In genomic region chr5:65190328-65191053, GRCh38 we compare ENCODE assay signal across 10 cellular contexts.
A peak's percentile ranks its signal among the peaks of the same experiment; 100 is the strongest.
DNase-seq lines count a peak whose midpoint lies in the region; ATAC-seq and TF ChIP-seq lines count a peak whose summit lies in the region.
"Had no signal": no experiment of that assay in that cellular context is flagged by ENCODE, and none has a peak within 500 bp of the region (broad histone marks: within the 10 kb centered on the region; RNA-seq: fewer than 3 reads in every experiment).

No MANE protein-coding gene starts in this region.

- no peaks in the 10 kb centered on the region for H3K36me3 Mint-ChIP-seq in activated CD8-positive, alpha-beta T cell treated with anti-CD3 and anti-CD28 coated beads for 36 hours (ENCODE audit: low read depth)
- no peaks in the 10 kb centered on the region for H3K36me3 Mint-ChIP-seq in activated CD8-positive, alpha-beta T cell treated with anti-CD3 and anti-CD28 coated beads, Interleukin-2, amount 10 ng/mL, durations not matched to agents 7 days and 5 days (ENCODE audit: low read depth)
- H3K36me3 Mint-ChIP-seq in activated naive CD8-positive, alpha-beta T cell treated with anti-CD3 and anti-CD28 coated beads for 36 hours, result no peaks in the 10 kb centered on the region

- POLR2A ChIA-PET in activated CD8-positive, alpha-beta T cell treated with anti-CD3 and anti-CD28 coated beads for 36 hours (lab: Charles Lee), result interaction anchor here (0.7 to 1.0 kb wide), 2 partner anchors 12 to 18 kb away, joined by 3 read pairs; no protein-coding TSS in a partner anchor
- POLR2A ChIA-PET in activated CD8-positive, alpha-beta T cell treated with anti-CD3 and anti-CD28 coated beads, Interleukin-2, amount 10 ng/mL, durations not matched to agents 7 days and 5 days (lab: Charles Lee), result no interaction called here

- no peak for TF ChIP-seq CTCF in activated CD8-positive, alpha-beta T cell treated with anti-CD3 and anti-CD28 coated beads for 36 hours (IDR thresholded peaks at IDR 0.05)

- peak; percentile 44 for DNase-seq in activated CD8-positive, alpha-beta T cell treated with anti-CD3 and anti-CD28 coated beads for 36 hours
- DNase-seq in activated CD8-positive, alpha-beta T cell treated with anti-CD3 and anti-CD28 coated beads, Interleukin-2, amount 10 ng/mL, durations not matched to agents 7 days and 5 days, result no peak
- DNase-seq in activated naive CD8-positive, alpha-beta T cell treated with anti-CD3 and anti-CD28 coated beads for 36 hours, result peak; percentile 5
- DNase-seq in skeletal muscle cell (ENCODE audit: low read depth) (peak; percentile 96), NCI-H187 treated with DMSO at 0.1 percent for 48 hours (lab: John Stamatoyannopoulos, UW) (no peak), putamen (ENCODE audit: low spot score) (no peak)
- DNase-seq: sigmoid colon had no signal

- ATAC-seq in activated CD8-positive, alpha-beta T cell treated with anti-CD3 and anti-CD28 coated beads for 36 hours, result peak; percentile 91
- ATAC-seq in activated CD8-positive, alpha-beta T cell treated with anti-CD3 and anti-CD28 coated beads, Interleukin-2, amount 10 ng/mL, durations not matched to agents 7 days and 5 days, result no peak
- ATAC-seq in HG02885 (IDR thresholded peaks at IDR 0.05; ENCODE audit: poor library complexity, unreplicated experiment) (peak; percentile 87), HG02840 (IDR thresholded peaks at IDR 0.05; ENCODE audit: low FRiP score, unreplicated experiment) (no peak)

- no peaks in the 10 kb centered on the region for H3K27me3 Mint-ChIP-seq in activated CD8-positive, alpha-beta T cell treated with anti-CD3 and anti-CD28 coated beads for 36 hours
- no peaks in the 10 kb centered on the region for H3K27me3 Mint-ChIP-seq in activated CD8-positive, alpha-beta T cell treated with anti-CD3 and anti-CD28 coated beads, Interleukin-2, amount 10 ng/mL, durations not matched to agents 7 days and 5 days (ENCODE audit: low read depth)
- H3K27me3 Mint-ChIP-seq in activated naive CD8-positive, alpha-beta T cell treated with anti-CD3 and anti-CD28 coated beads for 36 hours, result no peaks in the 10 kb centered on the region

- intact Hi-C loops in activated CD8-positive, alpha-beta T cell treated with anti-CD3 and anti-CD28 coated beads for 36 hours (cut with micrococcal nuclease), result loop anchor here (1.0 kb wide), 1 partner anchor 18 kb away; no protein-coding TSS in a partner anchor

- no peaks in the 10 kb centered on the region for H3K9me3 Mint-ChIP-seq in activated CD8-positive, alpha-beta T cell treated with anti-CD3 and anti-CD28 coated beads for 36 hours
- no peaks in the 10 kb centered on the region for H3K9me3 Mint-ChIP-seq in activated CD8-positive, alpha-beta T cell treated with anti-CD3 and anti-CD28 coated beads, Interleukin-2, amount 10 ng/mL, durations not matched to agents 7 days and 5 days (ENCODE audit: insufficient read depth)
- no peaks in the 10 kb centered on the region for H3K9me3 Mint-ChIP-seq in activated naive CD8-positive, alpha-beta T cell treated with anti-CD3 and anti-CD28 coated beads for 36 hours

- H3K4me3 ChIP-seq in skeletal muscle cell (ENCODE audit: low read depth, low read length), result no peak overlapping the region
- H3K4me3 ChIP-seq: BLaER1 treated with 17β-estradiol and CSF1 and Interleukin-3, amounts not matched to agents 10 nM and 100 nM; sigmoid colon had no signal

- H3K27ac Mint-ChIP-seq in activated CD8-positive, alpha-beta T cell treated with anti-CD3 and anti-CD28 coated beads for 36 hours, result peak overlapping the region; percentile 7
- H3K27ac Mint-ChIP-seq in activated CD8-positive, alpha-beta T cell treated with anti-CD3 and anti-CD28 coated beads, Interleukin-2, amount 10 ng/mL, durations not matched to agents 7 days and 5 days, result no peak overlapping the region
- peak overlapping the region; percentile 65 for H3K27ac Mint-ChIP-seq in activated naive CD8-positive, alpha-beta T cell treated with anti-CD3 and anti-CD28 coated beads for 36 hours

- H3K4me1 Mint-ChIP-seq in activated CD8-positive, alpha-beta T cell treated with anti-CD3 and anti-CD28 coated beads for 36 hours (ENCODE audit: low read depth), result peaks cover 21% of the 10 kb centered on the region
- peaks cover 6% of the 10 kb centered on the region for H3K4me1 Mint-ChIP-seq in activated CD8-positive, alpha-beta T cell treated with anti-CD3 and anti-CD28 coated beads, Interleukin-2, amount 10 ng/mL, durations not matched to agents 7 days and 5 days (ENCODE audit: low read depth)
- H3K4me1 Mint-ChIP-seq in activated naive CD8-positive, alpha-beta T cell treated with anti-CD3 and anti-CD28 coated beads for 36 hours, result peaks cover 23% of the 10 kb centered on the region

- CTCF ChIA-PET in activated CD8-positive, alpha-beta T cell treated with anti-CD3 and anti-CD28 coated beads for 36 hours (lab: Charles Lee), result no interaction called here
- CTCF ChIA-PET in activated CD8-positive, alpha-beta T cell treated with anti-CD3 and anti-CD28 coated beads, Interleukin-2, amount 10 ng/mL, durations not matched to agents 7 days and 5 days (lab: Charles Lee), result no interaction called here

- H3K4me3 Mint-ChIP-seq in activated CD8-positive, alpha-beta T cell treated with anti-CD3 and anti-CD28 coated beads for 36 hours, result no peak overlapping the region
- H3K4me3 Mint-ChIP-seq in activated CD8-positive, alpha-beta T cell treated with anti-CD3 and anti-CD28 coated beads, Interleukin-2, amount 10 ng/mL, durations not matched to agents 7 days and 5 days, result no peak overlapping the region
- no peak overlapping the region for H3K4me3 Mint-ChIP-seq in activated naive CD8-positive, alpha-beta T cell treated with anti-CD3 and anti-CD28 coated beads for 36 hours

Comparison
In these comparisons a context has a peak if more than half of its experiments do, and no peak if none do; other contexts are left out.
1. ATAC-seq: peak in activated CD8-positive, alpha-beta T cell treated with anti-CD3 and anti-CD28 coated beads for 36 hours (single experiment) and HG02885 (single experiment); none in activated CD8-positive, alpha-beta T cell treated with anti-CD3 and anti-CD28 coated beads, Interleukin-2, amount 10 ng/mL, durations not matched to agents 7 days and 5 days (single experiment) and HG02840 (single experiment).
2. DNase-seq: peak in activated CD8-positive, alpha-beta T cell treated with anti-CD3 and anti-CD28 coated beads for 36 hours (single experiment), activated naive CD8-positive, alpha-beta T cell treated with anti-CD3 and anti-CD28 coated beads for 36 hours (single experiment) and skeletal muscle cell (single experiment); none in activated CD8-positive, alpha-beta T cell treated with anti-CD3 and anti-CD28 coated beads, Interleukin-2, amount 10 ng/mL, durations not matched to agents 7 days and 5 days (single experiment), NCI-H187 treated with DMSO at 0.1 percent for 48 hours (single experiment) and putamen (single experiment).